ENCODE assay signal across 1 cellular context in the genomic region with DNA sequence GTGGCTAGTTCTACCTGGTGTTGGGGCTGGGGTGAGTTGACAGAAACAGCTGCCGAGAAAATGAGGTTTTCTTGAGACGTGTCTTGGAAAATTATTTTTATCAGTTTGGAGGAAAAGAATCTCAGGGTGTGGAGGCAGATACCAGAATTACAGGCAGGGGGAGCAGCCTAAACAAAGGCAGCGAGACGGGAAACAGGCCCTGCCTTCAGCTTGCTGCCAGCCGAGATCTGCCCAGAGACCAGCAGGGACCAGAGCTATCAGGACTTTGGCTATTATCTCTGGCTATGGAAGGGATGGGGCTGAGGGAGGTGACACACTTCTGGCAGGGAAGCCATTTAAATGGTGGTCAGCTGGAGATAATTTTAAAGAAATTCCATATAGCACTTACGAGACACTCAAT.
TF ChIP-seq lines count a peak whose summit lies in the region.

No MANE protein-coding gene starts in this region.

TF ChIP-seq in K562, 482 proteins besides CTCF, POLR2A, EP300 and RAD21:
- TF ChIP-seq, protein P1, sequence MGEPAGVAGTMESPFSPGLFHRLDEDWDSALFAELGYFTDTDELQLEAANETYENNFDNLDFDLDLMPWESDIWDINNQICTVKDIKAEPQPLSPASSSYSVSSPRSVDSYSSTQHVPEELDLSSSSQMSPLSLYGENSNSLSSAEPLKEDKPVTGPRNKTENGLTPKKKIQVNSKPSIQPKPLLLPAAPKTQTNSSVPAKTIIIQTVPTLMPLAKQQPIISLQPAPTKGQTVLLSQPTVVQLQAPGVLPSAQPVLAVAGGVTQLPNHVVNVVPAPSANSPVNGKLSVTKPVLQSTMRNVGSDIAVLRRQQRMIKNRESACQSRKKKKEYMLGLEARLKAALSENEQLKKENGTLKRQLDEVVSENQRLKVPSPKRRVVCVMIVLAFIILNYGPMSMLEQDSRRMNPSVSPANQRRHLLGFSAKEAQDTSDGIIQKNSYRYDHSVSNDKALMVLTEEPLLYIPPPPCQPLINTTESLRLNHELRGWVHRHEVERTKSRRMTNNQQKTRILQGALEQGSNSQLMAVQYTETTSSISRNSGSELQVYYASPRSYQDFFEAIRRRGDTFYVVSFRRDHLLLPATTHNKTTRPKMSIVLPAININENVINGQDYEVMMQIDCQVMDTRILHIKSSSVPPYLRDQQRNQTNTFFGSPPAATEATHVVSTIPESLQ (CRISPR knock-in tag; IDR thresholded peaks at IDR 0.05), result no peak
- TF ChIP-seq, protein P2, sequence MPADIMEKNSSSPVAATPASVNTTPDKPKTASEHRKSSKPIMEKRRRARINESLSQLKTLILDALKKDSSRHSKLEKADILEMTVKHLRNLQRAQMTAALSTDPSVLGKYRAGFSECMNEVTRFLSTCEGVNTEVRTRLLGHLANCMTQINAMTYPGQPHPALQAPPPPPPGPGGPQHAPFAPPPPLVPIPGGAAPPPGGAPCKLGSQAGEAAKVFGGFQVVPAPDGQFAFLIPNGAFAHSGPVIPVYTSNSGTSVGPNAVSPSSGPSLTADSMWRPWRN (IDR thresholded peaks at IDR 0.05; ENCODE audit: low read depth), result no peak
- TF ChIP-seq E2F3 (CRISPR knock-in tag; IDR thresholded peaks at IDR 0.05), result no peak
TF ChIP-seq in K562: peak in this region for 0.
